14 cellular contexts compared by ENCODE assay signal in genomic region chr20:24425523-24425922, GRCh38. TPM values are rescaled to one million over a fixed set of nuclear protein-coding genes. Genes with fewer than 3 reads are reported as not detected.
DNase-seq lines count a peak whose midpoint lies in the region; ATAC-seq and TF ChIP-seq lines count a peak whose summit lies in the region.
"Had no signal": no experiment of that assay in that cellular context is flagged by ENCODE, and none has a peak within 500 bp of the region (broad histone marks: within the 10 kb centered on the region; RNA-seq: fewer than 3 reads in every experiment).

No MANE protein-coding gene starts in this region.

- H3F3A ChIP-seq in GM23338 (replicated peaks; ENCODE audit: low read depth), result no peaks in the 10 kb centered on the region

- TF ChIP-seq CTCF in GM23338 (conservative IDR thresholded peaks at IDR 0.05; ENCODE audit: low read depth in 2 of 2) (no peak), WERI-Rb-1 (IDR thresholded peaks at IDR 0.05; ENCODE audit: low read depth, low read length) (no peak)

- no peak overlapping the region for H3K27ac ChIP-seq in GM23338 (ENCODE audit: low read depth)
- peak overlapping the region; percentile 59 for H3K27ac ChIP-seq in WERI-Rb-1
- H3K27ac ChIP-seq: BLaER1 treated with 17β-estradiol and CSF1 and Interleukin-3, amounts not matched to agents 10 nM and 100 nM; HL-60 had no signal

- peak; percentile 87 for ATAC-seq in GM23338
- ATAC-seq in HG02981 (IDR thresholded peaks at IDR 0.05; ENCODE audit: unreplicated experiment), result peak; percentile 68
- no peak for ATAC-seq in stimulated activated naive CD8-positive, alpha-beta T cell treated with anti-CD3 and anti-CD28 coated beads, Interleukin-15, amount 100 ng/mL, for 72 hours
- no peak for ATAC-seq in GM21528 (IDR thresholded peaks at IDR 0.05; ENCODE audit: low FRiP score, unreplicated experiment)

- H3K4me3 ChIP-seq in GM23338, result no peak overlapping the region
- H3K4me3 ChIP-seq in WERI-Rb-1 (ENCODE audit: low read depth, low read length), result no peak overlapping the region
- H3K4me3 ChIP-seq in iPS-18c (ENCODE audit: insufficient read depth, low read depth, low read length), result 0 out of 2 replicates have a peak overlapping the region, but pooled peaks have one; percentile 0
- H3K4me3 ChIP-seq: BLaER1 treated with 17β-estradiol and CSF1 and Interleukin-3, amounts not matched to agents 10 nM and 100 nM; HAP-1 had no signal

- H4K20me1 ChIP-seq in GM23338 (replicated peaks; ENCODE audit: insufficient read depth), result no peaks in the 10 kb centered on the region
- H4K20me1 ChIP-seq: BLaER1 treated with 17β-estradiol and CSF1 and Interleukin-3, amounts not matched to agents 10 nM and 100 nM had no signal

- H3K79me2 ChIP-seq in GM23338 (replicated peaks; ENCODE audit: insufficient read depth), result no peaks in the 10 kb centered on the region

- H3K36me3 Mint-ChIP-seq in GM23338 (ENCODE audit: low read depth), result no peaks in the 10 kb centered on the region
- H3K36me3 Mint-ChIP-seq: CD4-positive, CD25-positive, alpha-beta regulatory T cell had no signal

- H3K9me3 Mint-ChIP-seq in GM23338, result no peaks in the 10 kb centered on the region
- peaks cover 0 to 4% of the 10 kb centered on the region in 2 donors for H3K9me3 Mint-ChIP-seq in stimulated activated naive CD8-positive, alpha-beta T cell treated with anti-CD3 and anti-CD28 coated beads, Interleukin-15, amount 100 ng/mL, for 72 hours

- peak overlapping the region; percentile 75 for H3K27ac Mint-ChIP-seq in GM23338
- no peak overlapping the region for H3K27ac Mint-ChIP-seq in stimulated activated naive CD8-positive, alpha-beta T cell treated with anti-CD3 and anti-CD28 coated beads, Interleukin-15, amount 100 ng/mL, for 72 hours
- H3K27ac Mint-ChIP-seq: CD4-positive, CD25-positive, alpha-beta regulatory T cell had no signal

- H3K4me3 Mint-ChIP-seq in GM23338, result peak overlapping the region; percentile 37; the same call in 2 of the 3 replicates
- H3K4me3 Mint-ChIP-seq in stimulated activated naive CD8-positive, alpha-beta T cell treated with anti-CD3 and anti-CD28 coated beads, Interleukin-15, amount 100 ng/mL, for 72 hours, result no peak overlapping the region
- H3K4me3 Mint-ChIP-seq: CD4-positive, CD25-positive, alpha-beta regulatory T cell had no signal

- H3K9me3 ChIP-seq in WERI-Rb-1 (ENCODE audit: severe bottlenecking), result peaks cover 2% of the 10 kb centered on the region
- no peaks in the 10 kb centered on the region for H3K9me3 ChIP-seq in iPS-18c (ENCODE audit: control insufficient read depth, insufficient read depth, low read length)
- H3K9me3 ChIP-seq: HAP-1 had no signal

- H3K4me1 Mint-ChIP-seq in GM23338, result peaks cover 38% of the 10 kb centered on the region
- no peaks in the 10 kb centered on the region for H3K4me1 Mint-ChIP-seq in stimulated activated naive CD8-positive, alpha-beta T cell treated with anti-CD3 and anti-CD28 coated beads, Interleukin-15, amount 100 ng/mL, for 72 hours
- H3K4me1 Mint-ChIP-seq: CD4-positive, CD25-positive, alpha-beta regulatory T cell had no signal

- no peaks in the 10 kb centered on the region for H3K9me2 ChIP-seq in GM23338 (ENCODE audit: insufficient read depth)

- no peak overlapping the region for H2AFZ ChIP-seq in GM23338

- no peaks in the 10 kb centered on the region for H3K27me3 Mint-ChIP-seq in GM23338 (ENCODE audit: insufficient read depth, low read depth, poor library complexity)
- no peaks in the 10 kb centered on the region for H3K27me3 Mint-ChIP-seq in stimulated activated naive CD8-positive, alpha-beta T cell treated with anti-CD3 and anti-CD28 coated beads, Interleukin-15, amount 100 ng/mL, for 72 hours

- H3K36me3 ChIP-seq in GM23338 (ENCODE audit: insufficient read depth) (no peaks in the 10 kb centered on the region), WERI-Rb-1 (no peaks in the 10 kb centered on the region)
- H3K36me3 ChIP-seq: BLaER1 treated with 17β-estradiol and CSF1 and Interleukin-3, amounts not matched to agents 10 nM and 100 nM; HAP-1 had no signal

- no peaks in the 10 kb centered on the region for H3K27me3 ChIP-seq in GM23338 (ENCODE audit: insufficient read depth)
- no peaks in the 10 kb centered on the region for H3K27me3 ChIP-seq in WERI-Rb-1 (ENCODE audit: insufficient read depth, low read depth, severe bottlenecking)
- H3K27me3 ChIP-seq: BLaER1 treated with 17β-estradiol and CSF1 and Interleukin-3, amounts not matched to agents 10 nM and 100 nM had no signal

- DNase-seq in GM23338 (ENCODE audit: low spot score), result peak; percentile 63
- DNase-seq in WERI-Rb-1, result no peak
- DNase-seq in RKO (ENCODE audit: low spot score), result no peak
- no peak for DNase-seq in anterior cingulate cortex (lab: John Stamatoyannopoulos, UW)
- DNase-seq in stimulated activated naive CD8-positive, alpha-beta T cell treated with anti-CD3 and anti-CD28 coated beads, Interleukin-15, amount 100 ng/mL, for 72 hours, result no peak
- DNase-seq: ACHN; CD4-positive, CD25-positive, alpha-beta regulatory T cell; DMS53 had no signal

- peaks cover 41% of the 10 kb centered on the region for H3K4me1 ChIP-seq in GM23338 (ENCODE audit: insufficient read depth)
- H3K4me1 ChIP-seq: BLaER1 treated with 17β-estradiol and CSF1 and Interleukin-3, amounts not matched to agents 10 nM and 100 nM; HAP-1 had no signal

- peak overlapping the region; percentile 35 for H3K4me2 ChIP-seq in GM23338
- H3K4me2 ChIP-seq: BLaER1 treated with 17β-estradiol and CSF1 and Interleukin-3, amounts not matched to agents 10 nM and 100 nM had no signal

TF ChIP-seq in GM23338, 12 proteins besides CTCF, POLR2A, EP300 and RAD21 (continues in another document):
- TF ChIP-seq CREB1 (CRISPR knock-in tag; IDR thresholded peaks at IDR 0.05; ENCODE audit: low read depth) (no peak), ETS1 (IDR thresholded peaks at IDR 0.05) (no peak), STAT1 (IDR thresholded peaks at IDR 0.05; ENCODE audit: unreplicated experiment) (no peak), EZH2 (IDR thresholded peaks at IDR 0.05; ENCODE audit: low read depth, unreplicated experiment) (no peak), POLR2AphosphoS5 (IDR thresholded peaks at IDR 0.05; ENCODE audit: low read depth) (no peak), JUNB (IDR thresholded peaks at IDR 0.05; ENCODE audit: unreplicated experiment) (no peak), EZH2phosphoT487 (IDR thresholded peaks at IDR 0.05; ENCODE audit: unreplicated experiment) (no peak), ZNF114 (CRISPR knock-in tag; IDR thresholded peaks at IDR 0.05) (no peak), NANOG (IDR thresholded peaks at IDR 0.05; ENCODE audit: borderline replicate concordance) (no peak)

RNA-seq across cellular contexts. Expression of gene SYNDIG1, which starts 43.9 kb away (rescaled TPM):
- 4.8 and 7.4 TPM in 2 replicates for total RNA-seq in GM23338 (2014; rRNA removed; shearing (Covaris generic))
- polyA plus RNA-seq in GM23338 (2016; fragmentation: Nextera tagmentation; extraction: Ambion mirVana), result 2.8 and 3.0 TPM in 2 replicates
- total RNA-seq: CD4-positive, CD25-positive, alpha-beta regulatory T cell had no signal
- polyA plus RNA-seq: CD4-positive, CD25-positive, alpha-beta regulatory T cell had no signal

Comparison
In these comparisons a context has a peak if more than half of its experiments do, and no peak if none do; other contexts are left out.
1. ATAC-seq: peak in GM23338 (single experiment) and HG02981 (single experiment); none in stimulated activated naive CD8-positive, alpha-beta T cell treated with anti-CD3 and anti-CD28 coated beads, Interleukin-15, amount 100 ng/mL, for 72 hours (single experiment) and GM21528 (single experiment).